ENCODE assay signal across 8 cellular contexts in genomic region chr11:67799808-67800207, GRCh38.
DNase-seq lines count a peak whose midpoint lies in the region; ATAC-seq, FAIRE-seq and TF ChIP-seq lines count a peak whose summit lies in the region.
"Not testable (repeated sequence)": the region's sequence is repeated elsewhere in the genome, so short reads cannot be mapped to it uniquely, and the experiment has no call there.

No MANE protein-coding gene starts in this region.

- not testable (repeated sequence) for H3K9me2 ChIP-seq in GM23338 (ENCODE audit: insufficient read depth)

- not testable (repeated sequence) for H3K4me3 Mint-ChIP-seq in GM23338; activated T-cell treated with anti-CD3 and anti-CD28 coated beads, Interleukin-2, amount 50 U/mL, for 24 hours
- H3K4me3 Mint-ChIP-seq in neural crest cell = peak overlapping the region; percentile 72

- TF ChIP-seq CTCF in GM23338 (conservative IDR thresholded peaks at IDR 0.05; ENCODE audit: low read depth in 2 of 2) (peak; percentile 26 to 60; a peak in 3 of 4 replicates), Panc1 (IDR thresholded peaks at IDR 0.05) (peak; percentile 83), bronchial epithelial cell (IDR thresholded peaks at IDR 0.05; ENCODE audit: insufficient read depth, low read length, severe bottlenecking) (peak; percentile 40), cardiac muscle cell (IDR thresholded peaks at IDR 0.05; ENCODE audit: low read depth, low read length) (peak; percentile 43), neural crest cell (conservative IDR thresholded peaks at IDR 0.05) (peak; percentile 64), testis (IDR thresholded peaks at IDR 0.05) (peak in 2 of 3 experiments; percentile 26 to 37)

- not testable (repeated sequence) for H3K27ac ChIP-seq in BLaER1; GM23338 (ENCODE audit: low read depth); Panc1 (ENCODE audit: low read length); cardiac muscle cell; testis

- H3K4me2 ChIP-seq in BLaER1 = 0 out of 2 replicates have a peak overlapping the region, but pooled peaks have one; percentile 77
- H3K4me2 ChIP-seq in GM23338 = not testable (repeated sequence)

- not testable (repeated sequence) for BruUV-seq in Panc1 (replicated peaks; lab: Mats Ljungman, UMichigan)

- WGBS in testis, 2 donors = 35 to 56% methylated on average over 2 to 4 of the region's 4 CpGs

- FAIRE-seq in bronchial epithelial cell (lab: Jason Lieb, UNC) = not testable (repeated sequence)

- not testable (repeated sequence) for H3K4me3 ChIP-seq in BLaER1; GM23338; Panc1 (ENCODE audit: low read depth in 2 of 2, low read length in 2 of 2); bronchial epithelial cell (ENCODE audit: low read depth, low read length); cardiac muscle cell; testis

- H4K20me1 ChIP-seq in BLaER1; GM23338 (replicated peaks; ENCODE audit: insufficient read depth): not testable (repeated sequence)

- TF ChIP-seq POLR2A in testis (IDR thresholded peaks at IDR 0.05) = not testable (repeated sequence)

- CTCF ChIA-PET in Panc1 (lab: Charles Lee) = not testable (repeated sequence)

- ATAC-seq in GM23338, Panc1: not testable (repeated sequence)

- in situ Hi-C loops in Panc1 (cut with HindIII; ENCODE audit: low pct_unique_long_range_greater_than_20kb, low sequenced_read_pairs) = not testable (repeated sequence)

- H3K4me1 ChIP-seq in BLaER1 = peaks cover 48% of the 10 kb centered on the region
- not testable (repeated sequence) for H3K4me1 ChIP-seq in GM23338 (ENCODE audit: insufficient read depth); Panc1 (ENCODE audit: control insufficient read depth, insufficient read depth, low read length); cardiac muscle cell (ENCODE audit: low read depth); testis

- not testable (repeated sequence) for H3K27me3 Mint-ChIP-seq in GM23338 (ENCODE audit: insufficient read depth, low read depth, poor library complexity); activated T-cell treated with anti-CD3 and anti-CD28 coated beads, Interleukin-2, amount 50 U/mL, for 24 hours; neural crest cell (ENCODE audit: low read depth)

- H3K27me3 ChIP-seq in BLaER1; GM23338 (ENCODE audit: insufficient read depth); Panc1 (ENCODE audit: control insufficient read depth, insufficient read depth, low read length); bronchial epithelial cell (ENCODE audit: control insufficient read depth, insufficient read depth, low read length); cardiac muscle cell; testis: not testable (repeated sequence)

- not testable (repeated sequence) for H3K79me2 ChIP-seq in GM23338 (replicated peaks; ENCODE audit: insufficient read depth)

- POLR2A ChIA-PET in Panc1 (lab: Charles Lee) = not testable (repeated sequence)

- not testable (repeated sequence) for H3K27ac Mint-ChIP-seq in GM23338; activated T-cell treated with anti-CD3 and anti-CD28 coated beads, Interleukin-2, amount 50 U/mL, for 24 hours; neural crest cell (ENCODE audit: unreplicated experiment)

- not testable (repeated sequence) for H3K9me3 ChIP-seq in BLaER1; Panc1 (ENCODE audit: control insufficient read depth, insufficient read depth, low read depth, low read length); cardiac muscle cell (ENCODE audit: low read depth); testis

- H3F3A ChIP-seq in GM23338 (replicated peaks; ENCODE audit: low read depth) = not testable (repeated sequence)

- H3K4me1 Mint-ChIP-seq in GM23338 = peaks cover 20% of the 10 kb centered on the region
- peaks cover 24% of the 10 kb centered on the region for H3K4me1 Mint-ChIP-seq in activated T-cell treated with anti-CD3 and anti-CD28 coated beads, Interleukin-2, amount 50 U/mL, for 24 hours (ENCODE audit: low read depth)
- peaks cover 12% of the 10 kb centered on the region for H3K4me1 Mint-ChIP-seq in neural crest cell

- not testable (repeated sequence) for H3K36me3 Mint-ChIP-seq in GM23338 (ENCODE audit: low read depth); neural crest cell (ENCODE audit: low read depth)
- peaks cover 15% of the 10 kb centered on the region for H3K36me3 Mint-ChIP-seq in activated T-cell treated with anti-CD3 and anti-CD28 coated beads, Interleukin-2, amount 50 U/mL, for 24 hours (ENCODE audit: low read depth)

- not testable (repeated sequence) for H3K9ac ChIP-seq in BLaER1

- H3K9me3 Mint-ChIP-seq in GM23338; activated T-cell treated with anti-CD3 and anti-CD28 coated beads, Interleukin-2, amount 50 U/mL, for 24 hours; neural crest cell: not testable (repeated sequence)

- not testable (repeated sequence) for H2AFZ ChIP-seq in GM23338

- not testable (repeated sequence) for H3K36me3 ChIP-seq in BLaER1; GM23338 (ENCODE audit: insufficient read depth); Panc1 (ENCODE audit: control insufficient read depth, insufficient read depth, low read length); bronchial epithelial cell (ENCODE audit: control insufficient read depth, insufficient read depth, low read length); cardiac muscle cell; testis (ENCODE audit: low read depth, missing control alignments)

- intact Hi-C loops in Panc1 (cut with micrococcal nuclease; ENCODE audit: unreplicated experiment); testis (cut with DNase I; ENCODE audit: low total_unique reads): not testable (repeated sequence)

- DNase-seq in GM23338 (ENCODE audit: low spot score) = peak; percentile 25
- not testable (repeated sequence) for DNase-seq in Panc1 (ENCODE audit: low read depth, low spot score); bronchial epithelial cell (ENCODE audit: low read depth); cardiac muscle cell (ENCODE audit: low read depth in 1 of 2, low spot score in 1 of 2); neural crest cell (ENCODE audit: low read depth, low spot score); testis
- peak; percentile 34 for DNase-seq in activated T-cell treated with anti-CD3 and anti-CD28 coated beads, Interleukin-2, amount 50 U/mL, for 24 hours

Comparison
In these comparisons a context has a peak if more than half of its experiments do, and no peak if none do; other contexts are left out.
1. CTCF ChIP-seq: peak in every context shown above with its lines; median percentile 83 in Panc1; 64 in neural crest cell; 43 in GM23338; 43 in cardiac muscle cell; 40 in bronchial epithelial cell; 32 in testis.